8 cellular contexts compared by ENCODE assay signal in genomic region chr3:186826978-186827857, GRCh38. TPM values are rescaled to one million over a fixed set of nuclear protein-coding genes. Genes with fewer than 3 reads are reported as not detected.
DNase-seq lines count a peak whose midpoint lies in the region; ATAC-seq and TF ChIP-seq lines count a peak whose summit lies in the region.

No MANE protein-coding gene starts in this region.

- H4K20me1 ChIP-seq in MM.1S (ENCODE audit: insufficient read depth, low read length): no peaks in the 10 kb centered on the region

- DNase-seq in HCEC 1CT (peak; percentile 74), MM.1S (peak; percentile 97), SHP77 treated with DMSO at 0.1 percent for 48 hours (lab: John Stamatoyannopoulos, UW) (peak; percentile 10), activated gamma-delta T cell treated with Interleukin-2 at 50 U/mL for 16 hours (peak; percentile 75), foreskin keratinocyte (peak in 1 of 2 donors; percentile 63)

- H3K4me3 ChIP-seq in MM.1S (ENCODE audit: low read length) (peak overlapping the region; percentile 73), neuron (ENCODE audit: low read length) (peak overlapping the region; percentile 58), stomach smooth muscle (ENCODE audit: low read length in 2 of 2) (peak overlapping the region; percentile 58 to 73)

- peak overlapping the region; percentile 93 for H3K4me2 ChIP-seq in MM.1S (ENCODE audit: low read depth, low read length)

- H3K36me3 ChIP-seq in ES-I3 (ENCODE audit: insufficient read depth, low read length): no peaks in the 10 kb centered on the region
- no peaks in the 10 kb centered on the region for H3K36me3 ChIP-seq in MM.1S (replicated peaks; ENCODE audit: insufficient read depth, low read length)
- H3K36me3 ChIP-seq in neuron (ENCODE audit: insufficient read depth, low read length): no peaks in the 10 kb centered on the region
- no peaks in the 10 kb centered on the region for H3K36me3 ChIP-seq in stomach smooth muscle (ENCODE audit: control insufficient read depth in 2 of 2, insufficient read depth in 2 of 2, low read length in 2 of 2)

- H3K27ac ChIP-seq in MM.1S (ENCODE audit: low read length) (no peak overlapping the region), foreskin keratinocyte (no peak overlapping the region), stomach smooth muscle (ENCODE audit: low read length) (no peak overlapping the region)

- ATAC-seq in foreskin keratinocyte: peak; percentile 80

- no peaks in the 10 kb centered on the region for H3K9me3 ChIP-seq in ES-I3 (ENCODE audit: control insufficient read depth, insufficient read depth, low read length)
- H3K9me3 ChIP-seq in MM.1S (replicated peaks; ENCODE audit: insufficient read depth, low read length): no peaks in the 10 kb centered on the region
- H3K9me3 ChIP-seq in neuron (ENCODE audit: low read length): no peaks in the 10 kb centered on the region
- no peaks in the 10 kb centered on the region for H3K9me3 ChIP-seq in stomach smooth muscle (ENCODE audit: control insufficient read depth in 2 of 2, low read length in 2 of 2)

- TF ChIP-seq CTCF in MM.1S (IDR thresholded peaks at IDR 0.05; ENCODE audit: low read length) (no peak), foreskin keratinocyte (conservative IDR thresholded peaks at IDR 0.05) (peak; percentile 4)

- H3F3A ChIP-seq in MM.1S (ENCODE audit: insufficient read depth, low read length): no peaks in the 10 kb centered on the region

- H3K4me1 ChIP-seq in ES-I3 (ENCODE audit: insufficient read depth, low read length): peaks cover 9% of the 10 kb centered on the region
- no peaks in the 10 kb centered on the region for H3K4me1 ChIP-seq in MM.1S (ENCODE audit: low read length)
- peaks cover 10% of the 10 kb centered on the region for H3K4me1 ChIP-seq in foreskin keratinocyte
- H3K4me1 ChIP-seq in neuron (ENCODE audit: insufficient read depth, low read length): peaks cover 27% of the 10 kb centered on the region
- peaks cover 10% of the 10 kb centered on the region for H3K4me1 ChIP-seq in stomach smooth muscle (ENCODE audit: control insufficient read depth, insufficient read depth, low read length)

- no peaks in the 10 kb centered on the region for H3K79me2 ChIP-seq in MM.1S (ENCODE audit: low read length)

- H3K9ac ChIP-seq in ES-I3 (ENCODE audit: low read depth, low read length): peak overlapping the region; percentile 74
- peak overlapping the region; percentile 75 for H3K9ac ChIP-seq in MM.1S (ENCODE audit: low read length)
- H3K9ac ChIP-seq in stomach smooth muscle (ENCODE audit: low read length in 2 of 2): peak overlapping the region in 1 of 2 donors; percentile 52

- peaks cover 36% of the 10 kb centered on the region for H3K27me3 ChIP-seq in MM.1S (replicated peaks; ENCODE audit: insufficient read depth, low read length)
- peaks cover 62% of the 10 kb centered on the region for H3K27me3 ChIP-seq in foreskin keratinocyte
- H3K27me3 ChIP-seq in neuron (ENCODE audit: insufficient read depth, low read length): peaks cover 60% of the 10 kb centered on the region
- H3K27me3 ChIP-seq in stomach smooth muscle (ENCODE audit: control insufficient read depth in 1 of 2, insufficient read depth in 2 of 2, low read length in 2 of 2): peaks cover 39 to 43% of the 10 kb centered on the region in 2 donors

- H3K9me2 ChIP-seq in MM.1S (replicated peaks; ENCODE audit: insufficient read depth, low read length): no peaks in the 10 kb centered on the region

- H2AFZ ChIP-seq in MM.1S (ENCODE audit: low read length) (peak overlapping the region; percentile 94), neuron (ENCODE audit: low read depth, low read length) (peak overlapping the region; percentile 90)

RNA-seq across cellular contexts. Expression of gene ADIPOQ, which starts 15.3 kb away (rescaled TPM):
- total RNA-seq in foreskin keratinocyte: not detected in 2 replicates
- polyA plus RNA-seq in foreskin keratinocyte: not detected in 2 replicates

RNA-seq across cellular contexts. Expression of gene RFC4, which starts 20.9 kb away (rescaled TPM):
- 68.2 and 71.5 TPM in 2 replicates for total RNA-seq in foreskin keratinocyte
- 50.2 and 61.0 TPM in 2 replicates for polyA plus RNA-seq in foreskin keratinocyte

RNA-seq across cellular contexts. Expression of gene EIF4A2, which starts 43.8 kb away (rescaled TPM):
- total RNA-seq in foreskin keratinocyte: 247 and 274 TPM in 2 replicates
- 137 and 167 TPM in 2 replicates for polyA plus RNA-seq in foreskin keratinocyte
